In the genomic region with DNA sequence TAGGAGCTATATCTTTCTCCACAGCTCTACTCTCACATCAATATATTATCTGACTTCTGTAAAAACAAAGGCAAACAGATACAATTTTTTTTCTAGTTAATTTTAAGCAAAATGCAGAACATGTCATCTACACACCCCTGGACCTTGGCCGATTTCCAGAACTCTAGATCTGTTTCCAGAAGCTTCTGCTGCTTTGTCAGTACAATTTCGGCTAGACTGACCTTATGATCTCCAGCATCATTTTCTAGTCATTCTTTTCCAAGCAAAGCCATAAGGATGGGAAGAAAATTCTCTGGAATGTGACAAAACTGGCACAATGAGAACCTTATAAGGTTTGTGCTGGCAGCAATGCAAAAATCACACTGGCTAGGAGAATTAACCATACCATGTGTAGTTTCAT, we compare ENCODE assay signal across 33 cellular contexts.
DNase-seq lines count a peak whose midpoint lies in the region; ATAC-seq and TF ChIP-seq lines count a peak whose summit lies in the region.
"Had no signal": no experiment of that assay in that cellular context is flagged by ENCODE, and none has a peak within 500 bp of the region (broad histone marks: within the 10 kb centered on the region; RNA-seq: fewer than 3 reads in every experiment).

No MANE protein-coding gene starts in this region.

- ATAC-seq in upper lobe of left lung (ENCODE audit: low FRiP score in 2 of 2) = no peak
- ATAC-seq: HCT116, left colon, WTC11 had no signal

- H3K27ac ChIP-seq in GM23248 (no peak overlapping the region), uterus (no peak overlapping the region), upper lobe of left lung (no peak overlapping the region)
- H3K27ac ChIP-seq: ascending aorta, neutrophil had no signal

- no peak overlapping the region for H3K4me3 Mint-ChIP-seq in brain
- H3K4me3 Mint-ChIP-seq: activated naive CD8-positive, alpha-beta T cell treated with anti-CD3 and anti-CD28 coated beads, Interleukin-2, amount 10 ng/mL, durations not matched to agents 7 days and 5 days; activated T-cell treated with anti-CD3 and anti-CD28 coated beads, Interleukin-2, amount 50 U/mL, for 24 hours; CD14-positive monocyte; WTC11 had no signal

- no peak for TF ChIP-seq POLR2A in uterus (IDR thresholded peaks at IDR 0.05)
- TF ChIP-seq POLR2A in upper lobe of left lung (IDR thresholded peaks at IDR 0.05) = no peak

- H3K4me3 ChIP-seq in AG10803 (ENCODE audit: low read length) = no peak overlapping the region
- H3K4me3 ChIP-seq in GM23248 = no peak overlapping the region
- H3K4me3 ChIP-seq in uterus = no peak overlapping the region
- no peak overlapping the region for H3K4me3 ChIP-seq in upper lobe of left lung
- H3K4me3 ChIP-seq: ascending aorta, sigmoid colon, tibial nerve had no signal

- WGBS in GM23248 (ENCODE audit: low coverage in 1 of 2, low lambda C conversion rate in 2 of 2, missing lambda C conversion rate in 2 of 2), 2 experiments = 25 to 28% methylated on average over 2 of the region's 2 CpGs
- WGBS in upper lobe of left lung, 2 donors = 59 to 61% methylated on average over 2 of the region's 2 CpGs

- DNase-seq in AG10803 (ENCODE audit: low read depth) (peak; percentile 41), GM23248 (peak; percentile 15), left kidney (ENCODE audit: low read depth, low spot score) (peak; percentile 10), NCI-H2196 (lab: John Stamatoyannopoulos, UW; ENCODE audit: unreplicated experiment) (no peak), SK-N-DZ (ENCODE audit: low spot score) (no peak), uterus (no peak), upper lobe of left lung (no peak)
- DNase-seq: activated CD4-positive, alpha-beta T cell treated with anti-CD3 and anti-CD28 coated beads, Interleukin-2, amount 50 U/mL, for 1 hour; activated gamma-delta T cell; activated naive CD8-positive, alpha-beta T cell treated with anti-CD3 and anti-CD28 coated beads, Interleukin-2, amount 10 ng/mL, durations not matched to agents 7 days and 5 days; activated T-cell treated with anti-CD3 and anti-CD28 coated beads, Interleukin-2, amount 50 U/mL, for 24 hours; Caco-2; cerebellar nuclear complex; DMS79; GF-D8; hypothalamus; Karpas-422; left colon; mesendoderm; NCI-H1417 treated with DMSO at 0.1 percent for 48 hours; NCI-H345; NCI-H748 treated with DMSO at 0.1 percent for 48 hours; RPMI8226; sigmoid colon; stimulated activated CD4-positive, alpha-beta T cell treated with anti-CD3 and anti-CD28 coated beads, Interleukin-4, amount 100 ng/mL, for 24 hours had no signal

- no peaks in the 10 kb centered on the region for H3K9me3 ChIP-seq in GM23248 (ENCODE audit: low read depth)
- no peaks in the 10 kb centered on the region for H3K9me3 ChIP-seq in uterus
- no peaks in the 10 kb centered on the region for H3K9me3 ChIP-seq in upper lobe of left lung
- H3K9me3 ChIP-seq: ascending aorta, Caco-2, neutrophil, sigmoid colon, tibial nerve had no signal

- TF ChIP-seq EP300 in upper lobe of left lung (IDR thresholded peaks at IDR 0.05) = no peak

- no peak overlapping the region for H3K4me2 ChIP-seq in GM23248 (ENCODE audit: unreplicated experiment)

- no peaks in the 10 kb centered on the region for H3K9me2 ChIP-seq in GM23248 (ENCODE audit: insufficient read depth)

- H3K79me2 ChIP-seq in GM23248 (ENCODE audit: insufficient read depth) = no peaks in the 10 kb centered on the region

- peaks cover 3% of the 10 kb centered on the region for H3K27me3 Mint-ChIP-seq in brain
- H3K27me3 Mint-ChIP-seq: activated naive CD8-positive, alpha-beta T cell treated with anti-CD3 and anti-CD28 coated beads, Interleukin-2, amount 10 ng/mL, durations not matched to agents 7 days and 5 days; activated T-cell treated with anti-CD3 and anti-CD28 coated beads, Interleukin-2, amount 50 U/mL, for 24 hours; progenitor cell of endocrine pancreas had no signal

- peak overlapping the region in 4 of 5 experiments; percentile 7 to 78 (median 40) for H3K27ac Mint-ChIP-seq in brain
- H3K27ac Mint-ChIP-seq: activated naive CD8-positive, alpha-beta T cell treated with anti-CD3 and anti-CD28 coated beads, Interleukin-2, amount 10 ng/mL, durations not matched to agents 7 days and 5 days; activated T-cell treated with anti-CD3 and anti-CD28 coated beads, Interleukin-2, amount 50 U/mL, for 24 hours; CD14-positive monocyte; progenitor cell of endocrine pancreas; WTC11 had no signal

- peaks cover 14% of the 10 kb centered on the region for H3K4me1 ChIP-seq in GM23248 (ENCODE audit: insufficient read depth)
- no peaks in the 10 kb centered on the region for H3K4me1 ChIP-seq in uterus
- no peaks in the 10 kb centered on the region for H3K4me1 ChIP-seq in upper lobe of left lung
- H3K4me1 ChIP-seq: Caco-2 had no signal

- no peaks in the 10 kb centered on the region for H3K9me3 Mint-ChIP-seq in brain
- H3K9me3 Mint-ChIP-seq: WTC11 had no signal

- H4K20me1 ChIP-seq in GM23248 (ENCODE audit: insufficient read depth) = no peaks in the 10 kb centered on the region

- H3K36me3 Mint-ChIP-seq in brain = no peaks in the 10 kb centered on the region
- H3K36me3 Mint-ChIP-seq: activated naive CD8-positive, alpha-beta T cell treated with anti-CD3 and anti-CD28 coated beads, Interleukin-2, amount 10 ng/mL, durations not matched to agents 7 days and 5 days; CD14-positive monocyte; WTC11 had no signal

- TF ChIP-seq CTCF in AG10803 (conservative IDR thresholded peaks at IDR 0.05; ENCODE audit: low read length) (no peak), brain (conservative IDR thresholded peaks at IDR 0.05) (no peak), uterus (IDR thresholded peaks at IDR 0.05) (no peak), upper lobe of left lung (IDR thresholded peaks at IDR 0.05) (no peak)

- peaks cover 12% of the 10 kb centered on the region for H3K4me1 Mint-ChIP-seq in brain
- H3K4me1 Mint-ChIP-seq: activated naive CD8-positive, alpha-beta T cell treated with anti-CD3 and anti-CD28 coated beads, Interleukin-2, amount 10 ng/mL, durations not matched to agents 7 days and 5 days; CD14-positive monocyte had no signal

- intact Hi-C loops in uterus (cut with DNase I; ENCODE audit: low total_unique reads) = no loop called here

- H3K36me3 ChIP-seq in GM23248 (ENCODE audit: low read depth) (no peaks in the 10 kb centered on the region), uterus (no peaks in the 10 kb centered on the region), upper lobe of left lung (no peaks in the 10 kb centered on the region)
- H3K36me3 ChIP-seq: ascending aorta, neutrophil, sigmoid colon, tibial nerve had no signal

- H3F3A ChIP-seq in GM23248 (ENCODE audit: insufficient read depth) = peaks cover 6% of the 10 kb centered on the region; the same call in 1 of the 2 replicates

- H3K27me3 ChIP-seq in GM23248 (replicated peaks; ENCODE audit: insufficient read depth) (no peaks in the 10 kb centered on the region), uterus (no peaks in the 10 kb centered on the region), upper lobe of left lung (no peaks in the 10 kb centered on the region)
- H3K27me3 ChIP-seq: ascending aorta, neutrophil, sigmoid colon, tibial nerve had no signal

- no peak overlapping the region for H3K9ac ChIP-seq in GM23248

- H2AFZ ChIP-seq in GM23248 = no peak overlapping the region

- in situ Hi-C loops in GM23248 (cut with MboI) = no loop called here

Comparison
In these comparisons a context has a peak if more than half of its experiments do, and no peak if none do; other contexts are left out.
1. DNase-seq: peak in AG10803 (single experiment), GM23248 (single experiment) and left kidney (single experiment); none in NCI-H2196 (single experiment), SK-N-DZ (single experiment), uterus (0 of 2) and upper lobe of left lung (0 of 2).